24 cellular contexts compared by ENCODE assay signal in the genomic region with DNA sequence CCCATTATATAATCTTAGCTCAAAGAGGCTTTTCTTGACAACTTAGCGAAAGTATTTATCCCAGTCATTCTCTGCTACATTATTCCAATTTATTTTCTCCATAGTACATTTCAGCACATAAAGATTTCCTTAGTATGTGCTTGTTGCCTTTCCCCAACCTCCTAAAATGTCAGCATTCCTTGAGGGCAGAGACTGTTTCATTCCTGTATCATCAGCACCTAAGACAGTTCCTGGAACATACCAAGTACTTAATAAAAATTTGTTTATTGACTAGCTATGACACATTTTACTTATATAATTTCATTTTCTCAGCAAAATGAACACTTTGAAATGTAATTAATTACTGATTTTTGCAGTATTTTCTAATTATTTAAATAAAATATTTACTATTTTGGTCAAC.
"Had no signal": no experiment of that assay in that cellular context is flagged by ENCODE, and none has a peak within 500 bp of the region (broad histone marks: within the 10 kb centered on the region; RNA-seq: fewer than 3 reads in every experiment).

No MANE protein-coding gene starts in this region.

- H3K27me3 ChIP-seq: colonic mucosa, esophagus squamous epithelium, foreskin keratinocyte, heart right ventricle, left lung had no signal

- H3K36me3 ChIP-seq: colonic mucosa, esophagus squamous epithelium, heart right ventricle, left lung, lower lobe of right lung had no signal

- H3K4me3 ChIP-seq: colonic mucosa, esophagus squamous epithelium, heart right ventricle, left lung, lower lobe of right lung, mucosa of descending colon had no signal

- ATAC-seq: effector memory CD8-positive, alpha-beta T cell; esophagus mucosa; foreskin keratinocyte; heart right ventricle; left cardiac atrium; left lung; left ventricle myocardium superior; lower lobe of right lung; mucosa of descending colon; naive thymus-derived CD8-positive, alpha-beta T cell had no signal

- H3K27ac Mint-ChIP-seq: dendritic cell treated with granulocyte-macrophage colony-stimulating factor and Interleukin-4, amounts not matched to agents 40 ng/mL and 50 ng/mL, for 4 days; endodermal cell; mesothelial cell of epicardium had no signal

- H3K9me3 Mint-ChIP-seq: dendritic cell treated with granulocyte-macrophage colony-stimulating factor and Interleukin-4, amounts not matched to agents 40 ng/mL and 50 ng/mL, for 4 days; effector memory CD8-positive, alpha-beta T cell; endodermal cell; mesothelial cell of epicardium; naive B cell; naive thymus-derived CD8-positive, alpha-beta T cell had no signal

- DNase-seq: colonic mucosa; cortex of kidney; effector CD8-positive, alpha-beta T cell; effector memory CD8-positive, alpha-beta T cell; endodermal cell; erythroblast; esophagus squamous epithelium; foreskin keratinocyte; glutamatergic neuron; head of caudate nucleus; heart right ventricle; hippocampal formation; left cardiac atrium; left lung; left ventricle myocardium superior; lower lobe of right lung; mesenchymal stem cell; mucosa of descending colon; naive B cell; naive thymus-derived CD8-positive, alpha-beta T cell had no signal

- H3K9me3 ChIP-seq: colonic mucosa, esophagus squamous epithelium, heart right ventricle, left lung, lower lobe of right lung, mucosa of descending colon had no signal

- H3K4me1 ChIP-seq: colonic mucosa, left lung had no signal

- H3K27ac ChIP-seq: colonic mucosa, epithelial cell of prostate, esophagus squamous epithelium, foreskin keratinocyte, heart right ventricle, left lung, lower lobe of right lung had no signal

- H3K36me3 Mint-ChIP-seq: mesothelial cell of epicardium; naive thymus-derived CD8-positive, alpha-beta T cell had no signal
